In genomic region chr9:133345596-133345995, GRCh38 we compare ENCODE assay signal across 17 cellular contexts. TPM values are rescaled to one million over a fixed set of nuclear protein-coding genes. Genes with fewer than 3 reads are reported as not detected.
DNase-seq lines count a peak whose midpoint lies in the region; ATAC-seq and TF ChIP-seq lines count a peak whose summit lies in the region.
"Had no signal": no experiment of that assay in that cellular context is flagged by ENCODE, and none has a peak within 500 bp of the region (broad histone marks: within the 10 kb centered on the region; RNA-seq: fewer than 3 reads in every experiment).

No MANE protein-coding gene starts in this region.

- no peaks in the 10 kb centered on the region for H3F3A ChIP-seq in Loucy (ENCODE audit: low read depth)

- peaks cover 38% of the 10 kb centered on the region for H4K20me1 ChIP-seq in Loucy (ENCODE audit: insufficient read depth, low read length, poor library complexity, severe bottlenecking)

- H3K4me1 Mint-ChIP-seq in activated naive CD8-positive, alpha-beta T cell (ENCODE audit: low read depth) = peaks cover 34% of the 10 kb centered on the region
- peaks cover 50% of the 10 kb centered on the region for H3K4me1 Mint-ChIP-seq in activated naive CD8-positive, alpha-beta T cell treated with anti-CD3 and anti-CD28 coated beads, Interleukin-2, amount 50 U/mL, for 24 hours
- H3K4me1 Mint-ChIP-seq in brain = peaks cover 38% of the 10 kb centered on the region

- peak overlapping the region; percentile 16 for H3K9ac ChIP-seq in Loucy (ENCODE audit: low read depth, low read length, poor library complexity, severe bottlenecking)
- peak overlapping the region in 2 of 3 donors; percentile 30 to 86 for H3K9ac ChIP-seq in skeletal muscle tissue (ENCODE audit: low read depth in 1 of 3, low read length in 3 of 3)

- H2AFZ ChIP-seq in Loucy (ENCODE audit: low read length) = no peak overlapping the region

- no peaks in the 10 kb centered on the region for H3K27me3 Mint-ChIP-seq in activated naive CD8-positive, alpha-beta T cell
- peaks cover 3% of the 10 kb centered on the region for H3K27me3 Mint-ChIP-seq in activated naive CD8-positive, alpha-beta T cell treated with anti-CD3 and anti-CD28 coated beads, Interleukin-2, amount 50 U/mL, for 24 hours
- peaks cover 14% of the 10 kb centered on the region for H3K27me3 Mint-ChIP-seq in brain

- H3K36me3 ChIP-seq in Loucy (ENCODE audit: insufficient read depth, low read length) = peaks cover 39% of the 10 kb centered on the region; the same call in 1 of the 2 replicates
- peaks cover 63 to 69% (median 68%) of the 10 kb centered on the region in 3 donors for H3K36me3 ChIP-seq in skeletal muscle tissue (ENCODE audit: control insufficient read depth in 3 of 3, insufficient read depth in 3 of 3, low read length in 3 of 3)

- H3K9me3 Mint-ChIP-seq in activated naive CD8-positive, alpha-beta T cell (ENCODE audit: low read depth) = no peaks in the 10 kb centered on the region
- H3K9me3 Mint-ChIP-seq in activated naive CD8-positive, alpha-beta T cell treated with anti-CD3 and anti-CD28 coated beads, Interleukin-2, amount 50 U/mL, for 24 hours = no peaks in the 10 kb centered on the region
- H3K9me3 Mint-ChIP-seq in brain = peaks cover 0 to 4% (median 0%) of the 10 kb centered on the region in 5 experiments

- H3K9me2 ChIP-seq in Loucy (replicated peaks; ENCODE audit: low read depth, low read length) = no peaks in the 10 kb centered on the region

- DNase-seq in activated naive CD8-positive, alpha-beta T cell treated with anti-CD3 and anti-CD28 coated beads, Interleukin-2, amount 50 U/mL, for 24 hours = no peak
- DNase-seq in NCI-H2107 (lab: John Stamatoyannopoulos, UW) (no peak), AG20443 (ENCODE audit: low spot score) (no peak), omental fat pad (ENCODE audit: low spot score) (no peak)
- DNase-seq: AML-193, NCI-H1105 treated with DMSO at 0.1 percent for 48 hours, NCI-H187, NCI-H2171, NCI-H446 treated with DMSO at 0.1 percent for 48 hours, NCI-H774, SIG-M5 had no signal

- no peak overlapping the region for H3K27ac ChIP-seq in skeletal muscle tissue (ENCODE audit: low read depth, low read length)

- TF ChIP-seq CTCF in Loucy (conservative IDR thresholded peaks at IDR 0.05; ENCODE audit: low read length) = no peak
- no peak for TF ChIP-seq CTCF in brain (conservative IDR thresholded peaks at IDR 0.05)
- TF ChIP-seq CTCF in omental fat pad (IDR thresholded peaks at IDR 0.05) = no peak

- H3K79me2 ChIP-seq in Loucy (ENCODE audit: insufficient read depth, low read length) = peaks cover 54% of the 10 kb centered on the region

- peaks cover 10% of the 10 kb centered on the region for H3K36me3 Mint-ChIP-seq in activated naive CD8-positive, alpha-beta T cell
- H3K36me3 Mint-ChIP-seq in activated naive CD8-positive, alpha-beta T cell treated with anti-CD3 and anti-CD28 coated beads, Interleukin-2, amount 50 U/mL, for 24 hours (ENCODE audit: low read depth) = peaks cover 45% of the 10 kb centered on the region
- H3K36me3 Mint-ChIP-seq in brain = peaks cover 46% of the 10 kb centered on the region

- H3K4me1 ChIP-seq in Loucy (ENCODE audit: insufficient read depth, low read length, poor library complexity, severe bottlenecking) (peaks cover 34% of the 10 kb centered on the region), skeletal muscle tissue (ENCODE audit: control insufficient read depth in 3 of 3, insufficient read depth in 3 of 3, low read length in 3 of 3) (peaks cover 26 to 55% (median 29%) of the 10 kb centered on the region in 3 donors)

- H3K4me2 ChIP-seq in Loucy (ENCODE audit: low read depth, low read length, poor library complexity, severe bottlenecking) = peak overlapping the region; percentile 83

- H3K4me3 Mint-ChIP-seq in activated naive CD8-positive, alpha-beta T cell = peak overlapping the region; percentile 97
- H3K4me3 Mint-ChIP-seq in activated naive CD8-positive, alpha-beta T cell treated with anti-CD3 and anti-CD28 coated beads, Interleukin-2, amount 50 U/mL, for 24 hours = no peak overlapping the region
- peak overlapping the region in 3 of 5 experiments; percentile 98 to 99 (median 99) for H3K4me3 Mint-ChIP-seq in brain

- H3K4me3 ChIP-seq in Loucy (ENCODE audit: low read length, poor library complexity, severe bottlenecking) (peak overlapping the region; percentile 97), skeletal muscle tissue (ENCODE audit: low read length in 3 of 3) (no peak overlapping the region)
- H3K4me3 ChIP-seq: A549 had no signal

- no peak overlapping the region for H3K27ac Mint-ChIP-seq in activated naive CD8-positive, alpha-beta T cell
- no peak overlapping the region for H3K27ac Mint-ChIP-seq in activated naive CD8-positive, alpha-beta T cell treated with anti-CD3 and anti-CD28 coated beads, Interleukin-2, amount 50 U/mL, for 24 hours
- no peak overlapping the region for H3K27ac Mint-ChIP-seq in brain

- H3K27me3 ChIP-seq in Loucy (ENCODE audit: insufficient read depth, low read length, poor library complexity, severe bottlenecking) = peaks cover 8% of the 10 kb centered on the region
- H3K27me3 ChIP-seq in skeletal muscle tissue (ENCODE audit: control insufficient read depth in 3 of 3, insufficient read depth in 3 of 3, low read length in 3 of 3) = no peaks in the 10 kb centered on the region

- H3K9me3 ChIP-seq in Loucy (ENCODE audit: insufficient read depth, low read depth, low read length) (no peaks in the 10 kb centered on the region), skeletal muscle tissue (ENCODE audit: control insufficient read depth in 3 of 3, low read length in 3 of 3) (no peaks in the 10 kb centered on the region)
- H3K9me3 ChIP-seq: A549, HAP-1 had no signal

- ATAC-seq in activated naive CD8-positive, alpha-beta T cell treated with anti-CD3 and anti-CD28 coated beads, Interleukin-2, amount 50 U/mL, for 24 hours = no peak
- ATAC-seq in omental fat pad (ENCODE audit: low FRiP score) = no peak
- ATAC-seq: A549 had no signal

RNA-seq across cellular contexts. Expression of gene MED22, which starts 2.3 kb away (rescaled TPM):
- polyA plus RNA-seq in brain (ENCODE audit: insufficient read depth, low read depth, low replicate concordance) = 37.7 TPM
- total RNA-seq in skeletal muscle tissue = 13.0 TPM
- 10 to 100 TPM; 20.0 to 29.1 (median 24.5) TPM for total RNA-seq in omental fat pad

RNA-seq across cellular contexts. Expression of gene RPL7A, which starts 2.4 kb away (rescaled TPM):
- polyA plus RNA-seq in brain (ENCODE audit: insufficient read depth, low read depth, low replicate concordance) = 5,503 TPM
- total RNA-seq in skeletal muscle tissue (2,342 TPM), omental fat pad (1,000 to 10,000 TPM; 1,813 to 2,244 (median 1,961) TPM)

RNA-seq across cellular contexts. Expression of gene SURF6, which starts 9.6 kb away (rescaled TPM):
- 24.4 TPM for polyA plus RNA-seq in brain (ENCODE audit: insufficient read depth, low read depth, low replicate concordance)
- total RNA-seq in skeletal muscle tissue = 7.8 TPM
- total RNA-seq in omental fat pad = 10 to 100 TPM; 10.5 to 47.8 (median 14.5) TPM

RNA-seq across cellular contexts. Expression of gene SURF1, which starts 10.7 kb away (rescaled TPM):
- polyA plus RNA-seq in brain (ENCODE audit: insufficient read depth, low read depth, low replicate concordance) = 104 TPM
- total RNA-seq in skeletal muscle tissue = 24.5 TPM
- 10 to 100 TPM; 30.3 to 47.1 (median 41.1) TPM for total RNA-seq in omental fat pad

RNA-seq across cellular contexts. Expression of gene SURF2, which starts 10.8 kb away (rescaled TPM):
- 75.0 TPM for polyA plus RNA-seq in brain (ENCODE audit: insufficient read depth, low read depth, low replicate concordance)
- 12.5 TPM for total RNA-seq in skeletal muscle tissue
- 10 to 100 TPM in 3 of 4 donors, 1 to 10 TPM in 1; 8.4 to 25.5 (median 13.4) TPM for total RNA-seq in omental fat pad
